In the genomic region with DNA sequence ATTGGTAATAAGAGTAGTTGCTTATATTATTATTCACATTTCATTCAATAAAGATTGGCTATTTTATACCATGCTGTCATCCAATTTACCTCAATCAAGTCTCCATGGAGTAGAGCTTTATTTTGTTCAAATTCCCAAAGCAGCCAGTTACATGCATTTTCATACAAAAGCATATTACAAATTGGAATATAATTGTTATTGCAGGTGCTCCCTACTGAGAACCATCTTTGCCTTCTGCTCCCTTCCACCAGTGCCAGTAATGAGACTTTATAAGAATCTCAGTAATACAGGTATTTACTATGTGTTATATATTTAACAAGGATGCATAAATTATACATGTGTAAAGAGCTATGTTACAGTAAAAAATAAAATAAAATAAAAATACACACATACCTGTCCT, we compare ENCODE assay signal across 1 cellular context.
TF ChIP-seq lines count a peak whose summit lies in the region.

No MANE protein-coding gene starts in this region.

TF ChIP-seq in GM23338, 12 proteins besides CTCF, POLR2A, EP300 and RAD21 (continued from another document):
- TF ChIP-seq, protein P1, sequence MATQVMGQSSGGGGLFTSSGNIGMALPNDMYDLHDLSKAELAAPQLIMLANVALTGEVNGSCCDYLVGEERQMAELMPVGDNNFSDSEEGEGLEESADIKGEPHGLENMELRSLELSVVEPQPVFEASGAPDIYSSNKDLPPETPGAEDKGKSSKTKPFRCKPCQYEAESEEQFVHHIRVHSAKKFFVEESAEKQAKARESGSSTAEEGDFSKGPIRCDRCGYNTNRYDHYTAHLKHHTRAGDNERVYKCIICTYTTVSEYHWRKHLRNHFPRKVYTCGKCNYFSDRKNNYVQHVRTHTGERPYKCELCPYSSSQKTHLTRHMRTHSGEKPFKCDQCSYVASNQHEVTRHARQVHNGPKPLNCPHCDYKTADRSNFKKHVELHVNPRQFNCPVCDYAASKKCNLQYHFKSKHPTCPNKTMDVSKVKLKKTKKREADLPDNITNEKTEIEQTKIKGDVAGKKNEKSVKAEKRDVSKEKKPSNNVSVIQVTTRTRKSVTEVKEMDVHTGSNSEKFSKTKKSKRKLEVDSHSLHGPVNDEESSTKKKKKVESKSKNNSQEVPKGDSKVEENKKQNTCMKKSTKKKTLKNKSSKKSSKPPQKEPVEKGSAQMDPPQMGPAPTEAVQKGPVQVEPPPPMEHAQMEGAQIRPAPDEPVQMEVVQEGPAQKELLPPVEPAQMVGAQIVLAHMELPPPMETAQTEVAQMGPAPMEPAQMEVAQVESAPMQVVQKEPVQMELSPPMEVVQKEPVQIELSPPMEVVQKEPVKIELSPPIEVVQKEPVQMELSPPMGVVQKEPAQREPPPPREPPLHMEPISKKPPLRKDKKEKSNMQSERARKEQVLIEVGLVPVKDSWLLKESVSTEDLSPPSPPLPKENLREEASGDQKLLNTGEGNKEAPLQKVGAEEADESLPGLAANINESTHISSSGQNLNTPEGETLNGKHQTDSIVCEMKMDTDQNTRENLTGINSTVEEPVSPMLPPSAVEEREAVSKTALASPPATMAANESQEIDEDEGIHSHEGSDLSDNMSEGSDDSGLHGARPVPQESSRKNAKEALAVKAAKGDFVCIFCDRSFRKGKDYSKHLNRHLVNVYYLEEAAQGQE (IDR thresholded peaks at IDR 0.05; ENCODE audit: unreplicated experiment): no peak
- TF ChIP-seq STAT1 (IDR thresholded peaks at IDR 0.05; ENCODE audit: unreplicated experiment) (no peak), ZNF114 (CRISPR knock-in tag; IDR thresholded peaks at IDR 0.05) (no peak), NANOG (IDR thresholded peaks at IDR 0.05; ENCODE audit: borderline replicate concordance) (no peak)
- TF ChIP-seq, protein P2, sequence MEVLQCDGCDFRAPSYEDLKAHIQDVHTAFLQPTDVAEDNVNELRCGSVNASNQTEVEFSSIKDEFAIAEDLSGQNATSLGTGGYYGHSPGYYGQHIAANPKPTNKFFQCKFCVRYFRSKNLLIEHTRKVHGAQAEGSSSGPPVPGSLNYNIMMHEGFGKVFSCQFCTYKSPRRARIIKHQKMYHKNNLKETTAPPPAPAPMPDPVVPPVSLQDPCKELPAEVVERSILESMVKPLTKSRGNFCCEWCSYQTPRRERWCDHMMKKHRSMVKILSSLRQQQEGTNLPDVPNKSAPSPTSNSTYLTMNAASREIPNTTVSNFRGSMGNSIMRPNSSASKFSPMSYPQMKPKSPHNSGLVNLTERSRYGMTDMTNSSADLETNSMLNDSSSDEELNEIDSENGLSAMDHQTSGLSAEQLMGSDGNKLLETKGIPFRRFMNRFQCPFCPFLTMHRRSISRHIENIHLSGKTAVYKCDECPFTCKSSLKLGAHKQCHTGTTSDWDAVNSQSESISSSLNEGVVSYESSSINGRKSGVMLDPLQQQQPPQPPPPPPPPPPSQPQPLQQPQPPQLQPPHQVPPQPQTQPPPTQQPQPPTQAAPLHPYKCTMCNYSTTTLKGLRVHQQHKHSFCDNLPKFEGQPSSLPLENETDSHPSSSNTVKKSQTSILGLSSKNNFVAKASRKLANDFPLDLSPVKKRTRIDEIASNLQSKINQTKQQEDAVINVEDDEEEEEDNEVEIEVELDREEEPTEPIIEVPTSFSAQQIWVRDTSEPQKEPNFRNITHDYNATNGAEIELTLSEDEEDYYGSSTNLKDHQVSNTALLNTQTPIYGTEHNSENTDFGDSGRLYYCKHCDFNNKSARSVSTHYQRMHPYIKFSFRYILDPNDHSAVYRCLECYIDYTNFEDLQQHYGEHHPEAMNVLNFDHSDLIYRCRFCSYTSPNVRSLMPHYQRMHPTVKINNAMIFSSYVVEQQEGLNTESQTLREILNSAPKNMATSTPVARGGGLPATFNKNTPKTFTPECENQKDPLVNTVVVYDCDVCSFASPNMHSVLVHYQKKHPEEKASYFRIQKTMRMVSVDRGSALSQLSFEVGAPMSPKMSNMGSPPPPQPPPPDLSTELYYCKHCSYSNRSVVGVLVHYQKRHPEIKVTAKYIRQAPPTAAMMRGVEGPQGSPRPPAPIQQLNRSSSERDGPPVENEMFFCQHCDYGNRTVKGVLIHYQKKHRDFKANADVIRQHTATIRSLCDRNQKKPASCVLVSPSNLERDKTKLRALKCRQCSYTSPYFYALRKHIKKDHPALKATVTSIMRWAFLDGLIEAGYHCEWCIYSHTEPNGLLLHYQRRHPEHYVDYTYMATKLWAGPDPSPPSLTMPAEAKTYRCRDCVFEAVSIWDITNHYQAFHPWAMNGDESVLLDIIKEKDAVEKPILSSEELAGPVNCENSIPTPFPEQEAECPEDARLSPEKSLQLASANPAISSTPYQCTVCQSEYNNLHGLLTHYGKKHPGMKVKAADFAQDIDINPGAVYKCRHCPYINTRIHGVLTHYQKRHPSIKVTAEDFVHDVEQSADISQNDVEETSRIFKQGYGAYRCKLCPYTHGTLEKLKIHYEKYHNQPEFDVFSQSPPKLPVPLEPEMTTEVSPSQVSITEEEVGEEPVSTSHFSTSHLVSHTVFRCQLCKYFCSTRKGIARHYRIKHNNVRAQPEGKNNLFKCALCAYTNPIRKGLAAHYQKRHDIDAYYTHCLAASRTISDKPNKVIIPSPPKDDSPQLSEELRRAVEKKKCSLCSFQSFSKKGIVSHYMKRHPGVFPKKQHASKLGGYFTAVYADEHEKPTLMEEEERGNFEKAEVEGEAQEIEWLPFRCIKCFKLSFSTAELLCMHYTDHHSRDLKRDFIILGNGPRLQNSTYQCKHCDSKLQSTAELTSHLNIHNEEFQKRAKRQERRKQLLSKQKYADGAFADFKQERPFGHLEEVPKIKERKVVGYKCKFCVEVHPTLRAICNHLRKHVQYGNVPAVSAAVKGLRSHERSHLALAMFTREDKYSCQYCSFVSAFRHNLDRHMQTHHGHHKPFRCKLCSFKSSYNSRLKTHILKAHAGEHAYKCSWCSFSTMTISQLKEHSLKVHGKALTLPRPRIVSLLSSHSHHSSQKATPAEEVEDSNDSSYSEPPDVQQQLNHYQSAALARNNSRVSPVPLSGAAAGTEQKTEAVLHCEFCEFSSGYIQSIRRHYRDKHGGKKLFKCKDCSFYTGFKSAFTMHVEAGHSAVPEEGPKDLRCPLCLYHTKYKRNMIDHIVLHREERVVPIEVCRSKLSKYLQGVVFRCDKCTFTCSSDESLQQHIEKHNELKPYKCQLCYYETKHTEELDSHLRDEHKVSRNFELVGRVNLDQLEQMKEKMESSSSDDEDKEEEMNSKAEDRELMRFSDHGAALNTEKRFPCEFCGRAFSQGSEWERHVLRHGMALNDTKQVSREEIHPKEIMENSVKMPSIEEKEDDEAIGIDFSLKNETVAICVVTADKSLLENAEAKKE (CRISPR knock-in tag; IDR thresholded peaks at IDR 0.05): no peak
